8 cellular contexts compared by ENCODE assay signal in the genomic region with DNA sequence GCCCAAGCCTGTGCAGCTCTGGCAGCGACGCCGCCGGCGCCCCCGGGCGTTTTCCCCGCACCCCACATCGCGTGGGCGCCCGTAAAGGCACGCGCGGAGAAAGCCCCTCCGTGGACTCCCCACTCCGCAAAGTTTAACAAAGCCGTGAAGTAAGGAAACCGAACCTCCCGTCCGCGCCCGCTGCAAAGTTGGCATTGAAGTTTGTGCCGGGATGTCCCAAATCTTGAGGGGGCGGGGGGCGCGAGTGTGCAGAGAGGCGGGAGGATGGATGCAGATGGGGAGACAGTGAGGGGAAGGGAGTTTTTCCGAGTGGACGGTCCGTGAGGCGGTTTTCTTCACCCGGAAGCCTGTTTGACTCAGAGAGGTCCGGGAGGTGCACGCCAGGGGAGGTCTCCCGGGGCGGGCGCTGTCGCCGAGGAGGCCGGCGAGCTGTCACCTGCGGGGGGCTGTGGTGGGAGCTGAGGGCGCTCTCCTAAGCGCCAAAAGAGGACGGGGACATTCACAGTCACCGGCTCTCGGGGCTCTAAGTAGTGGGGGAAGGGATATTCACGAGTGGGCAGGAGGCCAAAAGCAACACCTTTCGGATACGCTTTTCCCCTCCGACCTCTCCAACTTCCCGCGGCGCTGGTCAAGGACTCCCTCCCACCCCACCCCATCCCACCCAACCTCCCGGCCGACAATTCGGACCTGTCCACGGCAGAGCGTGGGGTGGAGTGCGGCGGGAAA. TPM values are rescaled to one million over a fixed set of nuclear protein-coding genes. Genes with fewer than 3 reads are reported as not detected.
DNase-seq lines count a peak whose midpoint lies in the region; ATAC-seq, FAIRE-seq and TF ChIP-seq lines count a peak whose summit lies in the region.

No MANE protein-coding gene starts in this region.

- H3K27ac Mint-ChIP-seq in activated T-helper 2 cell treated with anti-CD3 and anti-CD28 coated beads, Interferon-gamma antibody, Interleukin-2, Interleukin-4, amounts not matched to agents 10 μg/mL and 5 μg/mL and 100 μg/mL, durations not matched to agents 14 hours and 24 hours and 36 hours = no peak overlapping the region

- peaks cover 51% of the 10 kb centered on the region for H3K27me3 Mint-ChIP-seq in activated T-helper 2 cell treated with anti-CD3 and anti-CD28 coated beads, Interferon-gamma antibody, Interleukin-2, Interleukin-4, amounts not matched to agents 10 μg/mL and 5 μg/mL and 100 μg/mL, durations not matched to agents 14 hours and 24 hours and 36 hours (ENCODE audit: low read depth)

- peaks cover 3% of the 10 kb centered on the region for H3K4me1 Mint-ChIP-seq in activated T-helper 2 cell treated with anti-CD3 and anti-CD28 coated beads, Interferon-gamma antibody, Interleukin-2, Interleukin-4, amounts not matched to agents 10 μg/mL and 5 μg/mL and 100 μg/mL, durations not matched to agents 14 hours and 24 hours and 36 hours (ENCODE audit: low read depth)

- FAIRE-seq in GM12891 (lab: Jason Lieb, UNC) = no peak

- no peak for ATAC-seq in HG02981 (IDR thresholded peaks at IDR 0.05; ENCODE audit: unreplicated experiment)

- no peaks in the 10 kb centered on the region for H3K9me3 ChIP-seq in uterus

- H3K4me2 ChIP-seq in mesendoderm (ENCODE audit: low read length) = peak overlapping the region; percentile 82

- TF ChIP-seq POLR2A in uterus (IDR thresholded peaks at IDR 0.05) (no peak), GM12891 (IDR thresholded peaks at IDR 0.05; ENCODE audit: low read depth, low read length) (no peak)

- H3K36me3 ChIP-seq in mesendoderm (ENCODE audit: control insufficient read depth, insufficient read depth, low read length) = no peaks in the 10 kb centered on the region
- H3K36me3 ChIP-seq in uterus = no peaks in the 10 kb centered on the region

- peaks cover 32% of the 10 kb centered on the region for H3K79me2 ChIP-seq in mesendoderm (ENCODE audit: control insufficient read depth, insufficient read depth, low read length)

- H3K36me3 Mint-ChIP-seq in activated T-helper 2 cell treated with anti-CD3 and anti-CD28 coated beads, Interferon-gamma antibody, Interleukin-2, Interleukin-4, amounts not matched to agents 10 μg/mL and 5 μg/mL and 100 μg/mL, durations not matched to agents 14 hours and 24 hours and 36 hours (ENCODE audit: low read depth) = no peaks in the 10 kb centered on the region

- no peak overlapping the region for H2BK15ac ChIP-seq in mesendoderm (replicated peaks; ENCODE audit: low read depth)

- H3K4me3 ChIP-seq in HFF-Myc (replicated peaks; ENCODE audit: low read depth, low read length) (peak overlapping the region; percentile 77), coronary artery (peak overlapping the region; percentile 90), mesendoderm (ENCODE audit: low read length) (peak overlapping the region; percentile 69), uterus (peak overlapping the region; percentile 58 to 69)

- peak overlapping the region; percentile 73 for H3K4ac ChIP-seq in mesendoderm (ENCODE audit: low read depth, low read length)

- no peak for TF ChIP-seq CTCF in HFF-Myc (IDR thresholded peaks at IDR 0.05; ENCODE audit: low read depth, low read length, missing control alignments)
- no peak for TF ChIP-seq CTCF in coronary artery (IDR thresholded peaks at IDR 0.05)
- TF ChIP-seq CTCF in uterus (IDR thresholded peaks at IDR 0.05) = no peak

- peaks cover 5% of the 10 kb centered on the region for H3K4me1 ChIP-seq in mesendoderm (ENCODE audit: control insufficient read depth, low read depth, low read length)
- no peaks in the 10 kb centered on the region for H3K4me1 ChIP-seq in uterus

- peaks cover 5% of the 10 kb centered on the region for H3K79me1 ChIP-seq in mesendoderm (ENCODE audit: low read length)

- H3K23ac ChIP-seq in mesendoderm (ENCODE audit: low read length) = peak overlapping the region; percentile 76

- H4K5ac ChIP-seq in mesendoderm (ENCODE audit: low read length) = no peak overlapping the region

- H2AK5ac ChIP-seq in mesendoderm (ENCODE audit: low read length) = no peak overlapping the region

- intact Hi-C loops in uterus (cut with DNase I; ENCODE audit: low total_unique reads) = no loop called here
- intact Hi-C loops in activated T-helper 2 cell treated with anti-CD3 and anti-CD28 coated beads, Interferon-gamma antibody, Interleukin-2, Interleukin-4, amounts not matched to agents 10 μg/mL and 5 μg/mL and 100 μg/mL, durations not matched to agents 14 hours and 24 hours and 36 hours (cut with micrococcal nuclease) = loop anchor here (5.0 kb wide), 1 partner anchor 399 kb away; a partner anchor contains a TSS

- no peak overlapping the region for H3K4me3 Mint-ChIP-seq in activated T-helper 2 cell treated with anti-CD3 and anti-CD28 coated beads, Interferon-gamma antibody, Interleukin-2, Interleukin-4, amounts not matched to agents 10 μg/mL and 5 μg/mL and 100 μg/mL, durations not matched to agents 14 hours and 24 hours and 36 hours (ENCODE audit: low read depth)

- H2BK5ac ChIP-seq in mesendoderm (ENCODE audit: low read length) = no peak overlapping the region

- H3K27ac ChIP-seq in coronary artery = peak overlapping the region; percentile 81 to 92
- H3K27ac ChIP-seq in mesendoderm (ENCODE audit: low read depth, low read length) = no peak overlapping the region
- peak overlapping the region; percentile 80 to 82 for H3K27ac ChIP-seq in uterus

- DNase-seq in 8988T (peak; percentile 9), HFF-Myc (ENCODE audit: extremely low read depth, low read depth) (no peak), coronary artery (ENCODE audit: low spot score) (peak; percentile 77), mesendoderm (no peak), uterus (peak; percentile 37 to 48), GM12891 (ENCODE audit: insufficient read length, low spot score) (no peak)
- no peak for DNase-seq in activated T-helper 2 cell treated with anti-CD3 and anti-CD28 coated beads, Interferon-gamma antibody, Interleukin-2, Interleukin-4, amounts not matched to agents 10 μg/mL and 5 μg/mL and 100 μg/mL, durations not matched to agents 14 hours and 24 hours and 36 hours (ENCODE audit: low spot score)

- peak overlapping the region; percentile 82 for H2BK120ac ChIP-seq in mesendoderm (ENCODE audit: low read depth, low read length)

- H3K18ac ChIP-seq in mesendoderm (ENCODE audit: low read length) = peak overlapping the region; percentile 99

- H3K27me3 ChIP-seq in mesendoderm (ENCODE audit: insufficient read depth, low read length, poor library complexity) (no peaks in the 10 kb centered on the region), uterus (no peaks in the 10 kb centered on the region)

- H3K56ac ChIP-seq in mesendoderm (ENCODE audit: low read length) = peak overlapping the region; percentile 90

- peak overlapping the region; percentile 59 for H3K9ac ChIP-seq in mesendoderm (ENCODE audit: low read length)

- no peaks in the 10 kb centered on the region for H3K9me3 Mint-ChIP-seq in activated T-helper 2 cell treated with anti-CD3 and anti-CD28 coated beads, Interferon-gamma antibody, Interleukin-2, Interleukin-4, amounts not matched to agents 10 μg/mL and 5 μg/mL and 100 μg/mL, durations not matched to agents 14 hours and 24 hours and 36 hours

- WGBS in mesendoderm (ENCODE audit: extremely low coverage, insufficient coverage, low lambda C conversion rate) = no CpG with 5 or more reads among the region's 62 CpGs

- no peak overlapping the region for H4K8ac ChIP-seq in mesendoderm (ENCODE audit: low read depth, low read length)

TF ChIP-seq in GM12891, 5 proteins besides CTCF, POLR2A, EP300 and RAD21:
- TF ChIP-seq POLR2AphosphoS5 (IDR thresholded peaks at IDR 0.05; ENCODE audit: low read depth, low read length) (no peak), PAX5 (IDR thresholded peaks at IDR 0.05; ENCODE audit: insufficient read depth, low read length, severe bottlenecking) (no peak)

RNA-seq across cellular contexts. Expression of a gene that starts 1.3 kb away (rescaled TPM):
- polyA plus RNA-seq in mesendoderm (2013, experiment 1 of 2) = 136 TPM
- polyA plus RNA-seq in mesendoderm (2013, experiment 2 of 2) = 138 TPM
- 100 to 1,000 TPM in 2 of 4 donors, 10 to 100 TPM in 2; 44.1 to 160 (median 76.8) TPM for total RNA-seq in uterus
- total RNA-seq in activated T-helper 2 cell treated with anti-CD3 and anti-CD28 coated beads, Interferon-gamma antibody, Interleukin-2, Interleukin-4, amounts not matched to agents 10 μg/mL and 5 μg/mL and 100 μg/mL, durations not matched to agents 14 hours and 24 hours and 36 hours = not detected in 2 replicates
- polyA plus RNA-seq in GM12891 (2012; ENCODE audit: low read depth, missing spikeins) = 0.09 TPM

Comparison
In these comparisons a context has a peak if more than half of its experiments do, and no peak if none do; other contexts are left out.
1. DNase-seq: peak in 8988T (single experiment), coronary artery (single experiment) and uterus (2 of 2); none in HFF-Myc (single experiment), mesendoderm (single experiment), activated T-helper 2 cell treated with anti-CD3 and anti-CD28 coated beads, Interferon-gamma antibody, Interleukin-2, Interleukin-4, amounts not matched to agents 10 μg/mL and 5 μg/mL and 100 μg/mL, durations not matched to agents 14 hours and 24 hours and 36 hours (single experiment) and GM12891 (single experiment).
2. RNA of a gene that starts 1.3 kb away (total RNA-seq): 44.1 to 160 TPM in uterus; not detected in activated T-helper 2 cell treated with anti-CD3 and anti-CD28 coated beads, Interferon-gamma antibody, Interleukin-2, Interleukin-4, amounts not matched to agents 10 μg/mL and 5 μg/mL and 100 μg/mL, durations not matched to agents 14 hours and 24 hours and 36 hours; every median in the first group is over 10 times any median in the second.
3. Peak in every context shown above with its lines, with median percentiles within 50 percentile points of each other: H3K4me3 ChIP-seq.